ENCODE assay signal across 10 cellular contexts in the genomic region with DNA sequence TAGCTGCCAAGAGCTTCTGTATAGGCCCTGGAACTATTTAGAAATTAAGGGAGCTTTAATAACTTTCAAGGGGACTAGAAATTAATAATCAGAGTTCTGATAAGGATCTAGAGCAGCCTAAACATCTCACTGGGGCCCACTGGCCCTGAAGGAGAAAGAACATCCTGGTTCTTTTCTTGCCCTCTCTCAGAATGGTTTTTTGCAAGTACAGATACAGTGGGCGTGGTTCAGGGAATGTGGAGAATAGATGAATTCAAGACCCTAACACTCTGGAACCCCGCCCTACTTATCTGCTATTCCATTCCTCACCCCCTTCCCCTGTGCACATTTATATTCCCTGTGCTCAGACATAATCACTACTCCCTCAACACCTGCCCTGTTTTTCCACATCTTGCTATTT.
"Had no signal": no experiment of that assay in that cellular context is flagged by ENCODE, and none has a peak within 500 bp of the region (broad histone marks: within the 10 kb centered on the region; RNA-seq: fewer than 3 reads in every experiment).

No MANE protein-coding gene starts in this region.

- H3K27ac Mint-ChIP-seq: HFFc6 had no signal

- FAIRE-seq: HTR-8/SVneo had no signal

- H3K9me3 Mint-ChIP-seq: HFFc6 had no signal

- DNase-seq: GM23248, GOT3, H7, HFFc6, IMR-90, KBM-7 had no signal

- ATAC-seq: HCT116 had no signal

- H3K9me3 ChIP-seq: HAP-1 had no signal

- H3K27ac ChIP-seq: GM23248, HL-60 had no signal

- H3K4me3 Mint-ChIP-seq: HFFc6 had no signal

- H2AFZ ChIP-seq: GM23248 had no signal

- H3K36me3 ChIP-seq: HAP-1 had no signal

- H3K9ac ChIP-seq: GM23248 had no signal

- H3K4me3 ChIP-seq: GM23248, HAP-1 had no signal
